21 cellular contexts compared by ENCODE assay signal in the genomic region with DNA sequence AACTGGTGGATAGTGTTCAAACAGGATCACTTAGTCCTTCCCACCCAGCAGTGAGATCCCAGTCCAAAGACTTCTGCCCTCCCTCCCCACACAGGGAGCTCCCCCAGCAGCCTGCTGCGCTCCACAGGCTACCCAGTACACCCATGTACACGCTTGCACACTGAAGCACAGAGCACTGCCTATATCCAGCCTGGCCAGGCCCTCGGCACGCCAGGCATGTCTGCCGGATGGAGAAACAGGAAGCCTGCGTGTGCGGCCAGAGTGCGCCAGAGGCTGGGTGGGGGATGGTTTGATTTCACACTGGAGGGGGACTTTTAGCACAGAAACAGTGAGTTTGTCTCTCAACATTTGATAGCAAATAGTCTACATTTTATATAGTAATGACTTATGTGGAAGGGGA.
A peak's percentile ranks its signal among the peaks of the same experiment; 100 is the strongest.
DNase-seq lines count a peak whose midpoint lies in the region; ATAC-seq and TF ChIP-seq lines count a peak whose summit lies in the region.
"Had no signal": no experiment of that assay in that cellular context is flagged by ENCODE, and none has a peak within 500 bp of the region (broad histone marks: within the 10 kb centered on the region; RNA-seq: fewer than 3 reads in every experiment).

No MANE protein-coding gene starts in this region.

- H3K23me2 ChIP-seq in H9 (ENCODE audit: insufficient read length, low read depth, low read length, poor library complexity, severe bottlenecking): no peaks in the 10 kb centered on the region

- H3K27ac Mint-ChIP-seq in H9: peak overlapping the region in 1 of 3 experiments; percentile 89; a peak in 1 of 7 replicates
- no peak overlapping the region for H3K27ac Mint-ChIP-seq in Caco-2 (ENCODE audit: unreplicated experiment)
- H3K27ac Mint-ChIP-seq: activated CD4-positive, alpha-beta memory T cell treated with anti-CD3 and anti-CD28 coated beads for 36 hours; activated naive CD4-positive, alpha-beta T cell treated with anti-CD3 and anti-CD28 coated beads for 36 hours; CD14-positive monocyte; stimulated activated naive CD8-positive, alpha-beta T cell treated with anti-CD3 and anti-CD28 coated beads, Interleukin-15, Interleukin-2, amounts not matched to agents 100 ng/mL and 50 ng/mL, for 24 hours; type B pancreatic cell had no signal

- POLR2A ChIA-PET in Caco-2 (lab: Charles Lee): no interaction called here

- no peak overlapping the region for H3T11ph ChIP-seq in H9 (ENCODE audit: low read length)

- H3K18ac ChIP-seq in H9 (ENCODE audit: insufficient read length, low read depth, low read length): no peak overlapping the region

- no peak overlapping the region for H3K4me2 ChIP-seq in H9 (ENCODE audit: insufficient read depth, insufficient read length, low read length)

- no peaks in the 10 kb centered on the region for H4K20me1 ChIP-seq in H9 (ENCODE audit: control insufficient read depth, insufficient read depth, insufficient read length)

- intact Hi-C loops in Caco-2 (cut with micrococcal nuclease; ENCODE audit: unreplicated experiment): no loop called here

- H2BK15ac ChIP-seq in H9 (ENCODE audit: low read depth, low read length): no peak overlapping the region

- H3K36me3 Mint-ChIP-seq in H9 (ENCODE audit: insufficient read depth in 1 of 3, low read depth in 3 of 3) (no peaks in the 10 kb centered on the region), Caco-2 (ENCODE audit: insufficient read depth, unreplicated experiment) (no peaks in the 10 kb centered on the region)
- H3K36me3 Mint-ChIP-seq: activated CD4-positive, alpha-beta memory T cell treated with anti-CD3 and anti-CD28 coated beads for 36 hours; CD14-positive monocyte; type B pancreatic cell had no signal

- no peak overlapping the region for H3K9ac ChIP-seq in H9 (ENCODE audit: extremely low read depth, insufficient read length, low read length)

- peak; percentile 77 for DNase-seq in BE2C
- DNase-seq in H9: no peak
- peak; percentile 69 for DNase-seq in UCSD-AML1 (lab: John Stamatoyannopoulos, UW; ENCODE audit: unreplicated experiment)
- peak; percentile 2 for DNase-seq in foreskin melanocyte
- no peak for DNase-seq in Caco-2
- DNase-seq in stimulated activated naive CD8-positive, alpha-beta T cell treated with anti-CD3 and anti-CD28 coated beads, Interleukin-15, Interleukin-2, amounts not matched to agents 100 U/mL and 50 U/mL, for 24 hours: no peak
- no peak for DNase-seq in NCI-H1694 treated with DMSO at 0.1 percent for 48 hours (lab: John Stamatoyannopoulos, UW)
- no peak for DNase-seq in epidermal melanocyte (ENCODE audit: insufficient read length, low spot score)
- DNase-seq: activated CD4-positive, alpha-beta memory T cell treated with anti-CD3 and anti-CD28 coated beads for 36 hours; activated naive CD4-positive, alpha-beta T cell treated with anti-CD3 and anti-CD28 coated beads for 36 hours; activated T-cell treated with anti-CD3 and anti-CD28 coated beads, Interleukin-2, amount 50 U/mL, for 1 hour; DMS79; NCI-H2171; right lobe of liver; SW 1271; WERI-Rb-1 had no signal

- H3K79me1 ChIP-seq in H9 (ENCODE audit: insufficient read depth, low read depth, low read length, poor library complexity, severe bottlenecking): no peaks in the 10 kb centered on the region

- peak overlapping the region; percentile 57 for H3K14ac ChIP-seq in H9 (ENCODE audit: insufficient read depth, low read length)

- H3K4me3 Mint-ChIP-seq in H9 (no peak overlapping the region), Caco-2 (ENCODE audit: unreplicated experiment) (no peak overlapping the region)
- H3K4me3 Mint-ChIP-seq: activated CD4-positive, alpha-beta memory T cell treated with anti-CD3 and anti-CD28 coated beads for 36 hours; activated naive CD4-positive, alpha-beta T cell treated with anti-CD3 and anti-CD28 coated beads for 36 hours; CD14-positive monocyte; stimulated activated naive CD8-positive, alpha-beta T cell treated with anti-CD3 and anti-CD28 coated beads, Interleukin-15, Interleukin-2, amounts not matched to agents 100 ng/mL and 50 ng/mL, for 24 hours; type B pancreatic cell had no signal

- H3K4me1 ChIP-seq in BE2C (no peaks in the 10 kb centered on the region; the same call in 1 of the 2 replicates), H9 (ENCODE audit: insufficient read depth, low read length) (no peaks in the 10 kb centered on the region), Caco-2 (no peaks in the 10 kb centered on the region)
- H3K4me1 ChIP-seq: gastroesophageal sphincter, right lobe of liver had no signal

- no peak overlapping the region for H2BK20ac ChIP-seq in H9 (ENCODE audit: low read depth, low read length, poor library complexity, severe bottlenecking)

- H3K79me2 ChIP-seq in H9 (ENCODE audit: insufficient read depth, low read length): no peaks in the 10 kb centered on the region

- no peak overlapping the region for H2BK120ac ChIP-seq in H9 (ENCODE audit: low read depth, low read length, poor library complexity, severe bottlenecking)

- no peak for ATAC-seq in stimulated activated naive CD8-positive, alpha-beta T cell treated with anti-CD3 and anti-CD28 coated beads, Interleukin-15, Interleukin-2, amounts not matched to agents 100 U/mL and 50 U/mL, for 24 hours
- ATAC-seq: gastroesophageal sphincter had no signal

- no peak overlapping the region for H4K91ac ChIP-seq in H9 (ENCODE audit: insufficient read length, low read depth, low read length)

- H3K27me3 Mint-ChIP-seq in H9 (ENCODE audit: low read depth) (no peaks in the 10 kb centered on the region), Caco-2 (ENCODE audit: insufficient read depth, unreplicated experiment) (no peaks in the 10 kb centered on the region)
- H3K27me3 Mint-ChIP-seq: activated CD4-positive, alpha-beta memory T cell treated with anti-CD3 and anti-CD28 coated beads for 36 hours; stimulated activated naive CD8-positive, alpha-beta T cell treated with anti-CD3 and anti-CD28 coated beads, Interleukin-15, Interleukin-2, amounts not matched to agents 100 ng/mL and 50 ng/mL, for 24 hours; type B pancreatic cell had no signal

- no peak overlapping the region for H3K23ac ChIP-seq in H9 (ENCODE audit: insufficient read length, low read depth, low read length)

- no peaks in the 10 kb centered on the region for H3K9me3 ChIP-seq in BE2C
- no peaks in the 10 kb centered on the region for H3K9me3 ChIP-seq in H9 (ENCODE audit: control insufficient read depth, low read depth, low read length)
- no peaks in the 10 kb centered on the region for H3K9me3 ChIP-seq in Caco-2
- H3K9me3 ChIP-seq: gastroesophageal sphincter, right lobe of liver had no signal

- H3K9me3 Mint-ChIP-seq in H9 (no peaks in the 10 kb centered on the region), Caco-2 (ENCODE audit: unreplicated experiment) (no peaks in the 10 kb centered on the region)
- H3K9me3 Mint-ChIP-seq: activated CD4-positive, alpha-beta memory T cell treated with anti-CD3 and anti-CD28 coated beads for 36 hours; activated naive CD4-positive, alpha-beta T cell treated with anti-CD3 and anti-CD28 coated beads for 36 hours; stimulated activated naive CD8-positive, alpha-beta T cell treated with anti-CD3 and anti-CD28 coated beads, Interleukin-15, Interleukin-2, amounts not matched to agents 100 ng/mL and 50 ng/mL, for 24 hours; type B pancreatic cell had no signal

- H2AFZ ChIP-seq in H9 (ENCODE audit: low read length): no peak overlapping the region

- H3K27me3 ChIP-seq in BE2C (no peaks in the 10 kb centered on the region), H9 (ENCODE audit: insufficient read depth, low read length) (no peaks in the 10 kb centered on the region), Caco-2 (replicated peaks; ENCODE audit: control insufficient read depth, insufficient read depth, low read length) (no peaks in the 10 kb centered on the region)
- H3K27me3 ChIP-seq: gastroesophageal sphincter, right lobe of liver had no signal

- H3K4me3 ChIP-seq in BE2C (ENCODE audit: low read depth, low read length) (no peak overlapping the region), Caco-2 (ENCODE audit: low read depth, low read length) (no peak overlapping the region)
- H3K4me3 ChIP-seq: coronary artery, gastroesophageal sphincter, right lobe of liver had no signal

- no TSS peak for BruUV-seq in Caco-2 (replicated peaks; lab: Mats Ljungman, UMichigan)

- CTCF ChIA-PET in Caco-2 (lab: Charles Lee): no interaction called here

- no CpG with 5 or more reads among the region's 8 CpGs for WGBS in H9 (ENCODE audit: extremely low coverage, insufficient read length, low lambda C conversion rate)

- H3K4me1 Mint-ChIP-seq in H9: peaks cover 7 to 12% of the 10 kb centered on the region in 2 experiments
- no peaks in the 10 kb centered on the region for H3K4me1 Mint-ChIP-seq in Caco-2 (ENCODE audit: low read depth, unreplicated experiment)
- H3K4me1 Mint-ChIP-seq: CD14-positive monocyte had no signal

- no peak overlapping the region for H2AK5ac ChIP-seq in H9 (ENCODE audit: insufficient read length, low read length)

- H4K8ac ChIP-seq in H9 (replicated peaks; ENCODE audit: insufficient read length, low read depth, low read length): no peak overlapping the region

- H3K27ac ChIP-seq in H9 (ENCODE audit: insufficient read length, low read depth, low read length): no peak overlapping the region
- H3K27ac ChIP-seq: coronary artery, gastroesophageal sphincter, right lobe of liver, WERI-Rb-1 had no signal

- no peak overlapping the region for H3K4ac ChIP-seq in H9 (ENCODE audit: low read depth, low read length)

- H3K56ac ChIP-seq in H9 (ENCODE audit: insufficient read length, low read depth, low read length): no peak overlapping the region

- H4K5ac ChIP-seq in H9 (ENCODE audit: insufficient read length, low read depth, low read length): no peak overlapping the region

- no peak overlapping the region for H2BK5ac ChIP-seq in H9 (ENCODE audit: insufficient read length, low read length)

- TF ChIP-seq CTCF in BE2C (IDR thresholded peaks at IDR 0.05; ENCODE audit: low read depth, low read length) (no peak), H9 (conservative IDR thresholded peaks at IDR 0.05) (no peak), Caco-2 (IDR thresholded peaks at IDR 0.05; ENCODE audit: insufficient read depth in 1 of 2, low read depth in 1 of 2, low read length in 1 of 2, severe bottlenecking in 1 of 2, unreplicated experiment in 1 of 2) (no peak)

- H2BK12ac ChIP-seq in H9 (ENCODE audit: insufficient read length, low read depth, low read length): no peak overlapping the region

- H3K36me3 ChIP-seq in BE2C (no peaks in the 10 kb centered on the region), Caco-2 (ENCODE audit: control insufficient read depth, insufficient read depth, low read length) (no peaks in the 10 kb centered on the region)
- H3K36me3 ChIP-seq: gastroesophageal sphincter, right lobe of liver, WERI-Rb-1 had no signal

Comparison
In these comparisons a context has a peak if more than half of its experiments do, and no peak if none do; other contexts are left out.
1. DNase-seq: peak in BE2C (single experiment), UCSD-AML1 (single experiment) and foreskin melanocyte (single experiment); none in H9 (single experiment), Caco-2 (0 of 2), stimulated activated naive CD8-positive, alpha-beta T cell treated with anti-CD3 and anti-CD28 coated beads, Interleukin-15, Interleukin-2, amounts not matched to agents 100 U/mL and 50 U/mL, for 24 hours (single experiment), NCI-H1694 treated with DMSO at 0.1 percent for 48 hours (single experiment) and epidermal melanocyte (single experiment).